8 cellular contexts compared by ENCODE assay signal in genomic region chr6:146864885-146865284, GRCh38.
"Had no signal": no experiment of that assay in that cellular context is flagged by ENCODE, and none has a peak within 500 bp of the region (broad histone marks: within the 10 kb centered on the region; RNA-seq: fewer than 3 reads in every experiment).

No MANE protein-coding gene starts in this region.

- H3K9me3 ChIP-seq: HAP-1 had no signal

- H3K9ac ChIP-seq: GM23248 had no signal

- H3K27ac ChIP-seq: GM23248, HL-60 had no signal

- ATAC-seq: HCT116, HepG2 had no signal

- H3K4me3 ChIP-seq: GM23248, HAP-1 had no signal

- DNase-seq: GM23248, GOT3, H7, HFFc6 had no signal

- H3K36me3 ChIP-seq: HAP-1 had no signal

- H2AFZ ChIP-seq: GM23248 had no signal

- H3K4me1 ChIP-seq: HAP-1 had no signal
